9 cellular contexts compared by ENCODE assay signal in the genomic region with DNA sequence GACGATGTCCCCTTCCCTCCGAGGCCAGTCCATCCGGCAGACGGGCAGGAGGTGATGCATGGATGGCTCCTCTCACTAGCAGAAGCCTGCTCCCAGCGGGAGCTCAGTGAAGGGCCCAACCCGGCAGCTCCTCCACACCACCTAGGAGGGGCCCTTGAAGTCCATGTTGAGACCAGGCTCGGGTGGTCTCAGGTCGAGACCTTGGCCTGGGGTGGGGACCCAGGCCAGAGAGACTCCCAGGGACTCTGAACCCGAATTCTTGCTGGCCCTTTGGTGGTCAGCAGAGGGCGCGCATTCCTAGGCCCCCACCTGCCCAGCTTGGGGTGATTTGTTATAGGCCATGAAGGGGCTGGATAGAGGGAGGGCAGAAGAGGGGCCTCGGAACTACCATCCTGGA. TPM values are rescaled to one million over a fixed set of nuclear protein-coding genes. Genes with fewer than 3 reads are reported as not detected.
DNase-seq lines count a peak whose midpoint lies in the region; ATAC-seq and TF ChIP-seq lines count a peak whose summit lies in the region.
"Had no signal": no experiment of that assay in that cellular context is flagged by ENCODE, and none has a peak within 500 bp of the region (broad histone marks: within the 10 kb centered on the region; RNA-seq: fewer than 3 reads in every experiment).

No MANE protein-coding gene starts in this region.

- H3K4me1 Mint-ChIP-seq in natural killer cell treated with Interleukin-12 subunit alpha and Interleukin-12 subunit beta and Interleukin-15 and Interleukin-18, amount 100 ng/mL, for 72 hours (ENCODE audit: low read depth in 2 of 2) = peaks cover 3 to 13% of the 10 kb centered on the region in 2 donors

- peak; percentile 80 for TF ChIP-seq CTCF in GM12874 (IDR thresholded peaks at IDR 0.05; ENCODE audit: insufficient read depth, low read depth, low read length)
- peak; percentile 49 for TF ChIP-seq CTCF in RWPE2 (IDR thresholded peaks at IDR 0.05; ENCODE audit: poor library complexity, severe bottlenecking)
- TF ChIP-seq CTCF in coronary artery (IDR thresholded peaks at IDR 0.05) = no peak

- H3K4me3 Mint-ChIP-seq in natural killer cell treated with Interleukin-12 subunit alpha and Interleukin-12 subunit beta and Interleukin-15 and Interleukin-18, amount 100 ng/mL, for 72 hours = peak overlapping the region; percentile 60

- H3K27ac ChIP-seq in RWPE2 (ENCODE audit: poor library complexity, severe bottlenecking) (no peak overlapping the region), coronary artery (no peak overlapping the region)

- no peaks in the 10 kb centered on the region for H3K36me3 ChIP-seq in RWPE2 (ENCODE audit: low read depth)

- DNase-seq in RWPE2 (ENCODE audit: low spot score) (no peak), coronary artery (ENCODE audit: low spot score) (no peak), GM19240 (ENCODE audit: insufficient read length, low spot score) (no peak)
- DNase-seq in natural killer cell treated with Interleukin-12 subunit alpha and Interleukin-12 subunit beta and Interleukin-15 and Interleukin-18, amount 100 ng/mL, for 72 hours (ENCODE audit: low spot score) = no peak

- H3K9me3 ChIP-seq in RWPE2 (ENCODE audit: severe bottlenecking) = no peaks in the 10 kb centered on the region

- ATAC-seq in RWPE2 (ENCODE audit: low read depth) (no peak), HG03139 (IDR thresholded peaks at IDR 0.05; ENCODE audit: unreplicated experiment) (no peak), GM18502 (IDR thresholded peaks at IDR 0.05; ENCODE audit: poor library complexity, unreplicated experiment) (no peak), HG02623 (IDR thresholded peaks at IDR 0.05; ENCODE audit: unreplicated experiment) (no peak)
- peak; percentile 22 to 33 for ATAC-seq in natural killer cell treated with Interleukin-12 subunit alpha and Interleukin-12 subunit beta and Interleukin-15 and Interleukin-18, amount 100 ng/mL, for 72 hours

- no peaks in the 10 kb centered on the region for H3K36me3 Mint-ChIP-seq in natural killer cell treated with Interleukin-12 subunit alpha and Interleukin-12 subunit beta and Interleukin-15 and Interleukin-18, amount 100 ng/mL, for 72 hours

- no peaks in the 10 kb centered on the region for H3K9me3 Mint-ChIP-seq in natural killer cell treated with Interleukin-12 subunit alpha and Interleukin-12 subunit beta and Interleukin-15 and Interleukin-18, amount 100 ng/mL, for 72 hours

- H3K4me3 ChIP-seq in RWPE2 (ENCODE audit: severe bottlenecking) (no peak overlapping the region), coronary artery (peak overlapping the region; percentile 75)

- peaks cover 27% of the 10 kb centered on the region for H3K27me3 ChIP-seq in RWPE2 (ENCODE audit: insufficient read depth, poor library complexity, severe bottlenecking)

- peaks cover 16 to 30% of the 10 kb centered on the region in 2 donors for H3K27me3 Mint-ChIP-seq in natural killer cell treated with Interleukin-12 subunit alpha and Interleukin-12 subunit beta and Interleukin-15 and Interleukin-18, amount 100 ng/mL, for 72 hours

- H3K4me1 ChIP-seq in RWPE2 (ENCODE audit: insufficient read depth, poor library complexity, severe bottlenecking) = peaks cover 11% of the 10 kb centered on the region

- H3K27ac Mint-ChIP-seq in natural killer cell treated with Interleukin-12 subunit alpha and Interleukin-12 subunit beta and Interleukin-15 and Interleukin-18, amount 100 ng/mL, for 72 hours = no peak overlapping the region

RNA-seq across cellular contexts. Expression of a gene that starts 0.6 kb away (rescaled TPM):
- total RNA-seq in natural killer cell treated with Interleukin-12 subunit alpha and Interleukin-12 subunit beta and Interleukin-15 and Interleukin-18, amount 100 ng/mL, for 72 hours = 1 to 10 TPM; 4.1 to 9.2 TPM

RNA-seq across cellular contexts. Expression of a gene that starts 18.7 kb away (rescaled TPM):
- total RNA-seq in natural killer cell treated with Interleukin-12 subunit alpha and Interleukin-12 subunit beta and Interleukin-15 and Interleukin-18, amount 100 ng/mL, for 72 hours = under 1 TPM; 0.50 to 0.64 TPM
- total RNA-seq: liver had no signal

RNA-seq across cellular contexts. Expression of a gene that starts 33.1 kb away (rescaled TPM):
- not detected for total RNA-seq in natural killer cell treated with Interleukin-12 subunit alpha and Interleukin-12 subunit beta and Interleukin-15 and Interleukin-18, amount 100 ng/mL, for 72 hours

Comparison
In these comparisons a context has a peak if more than half of its experiments do, and no peak if none do; other contexts are left out.
1. ATAC-seq: peak in natural killer cell treated with Interleukin-12 subunit alpha and Interleukin-12 subunit beta and Interleukin-15 and Interleukin-18, amount 100 ng/mL, for 72 hours (2 of 2); none in RWPE2 (single experiment), HG03139 (single experiment), GM18502 (single experiment) and HG02623 (single experiment).